Comparison of ENCODE assay signal across 1 cellular context in genomic region chr1:90561926-90562325, GRCh38.
TF ChIP-seq lines count a peak whose summit lies in the region.

No MANE protein-coding gene starts in this region.

TF ChIP-seq in K562, 482 proteins besides CTCF, POLR2A, EP300 and RAD21 (continued from another document):
- TF ChIP-seq, protein P1, sequence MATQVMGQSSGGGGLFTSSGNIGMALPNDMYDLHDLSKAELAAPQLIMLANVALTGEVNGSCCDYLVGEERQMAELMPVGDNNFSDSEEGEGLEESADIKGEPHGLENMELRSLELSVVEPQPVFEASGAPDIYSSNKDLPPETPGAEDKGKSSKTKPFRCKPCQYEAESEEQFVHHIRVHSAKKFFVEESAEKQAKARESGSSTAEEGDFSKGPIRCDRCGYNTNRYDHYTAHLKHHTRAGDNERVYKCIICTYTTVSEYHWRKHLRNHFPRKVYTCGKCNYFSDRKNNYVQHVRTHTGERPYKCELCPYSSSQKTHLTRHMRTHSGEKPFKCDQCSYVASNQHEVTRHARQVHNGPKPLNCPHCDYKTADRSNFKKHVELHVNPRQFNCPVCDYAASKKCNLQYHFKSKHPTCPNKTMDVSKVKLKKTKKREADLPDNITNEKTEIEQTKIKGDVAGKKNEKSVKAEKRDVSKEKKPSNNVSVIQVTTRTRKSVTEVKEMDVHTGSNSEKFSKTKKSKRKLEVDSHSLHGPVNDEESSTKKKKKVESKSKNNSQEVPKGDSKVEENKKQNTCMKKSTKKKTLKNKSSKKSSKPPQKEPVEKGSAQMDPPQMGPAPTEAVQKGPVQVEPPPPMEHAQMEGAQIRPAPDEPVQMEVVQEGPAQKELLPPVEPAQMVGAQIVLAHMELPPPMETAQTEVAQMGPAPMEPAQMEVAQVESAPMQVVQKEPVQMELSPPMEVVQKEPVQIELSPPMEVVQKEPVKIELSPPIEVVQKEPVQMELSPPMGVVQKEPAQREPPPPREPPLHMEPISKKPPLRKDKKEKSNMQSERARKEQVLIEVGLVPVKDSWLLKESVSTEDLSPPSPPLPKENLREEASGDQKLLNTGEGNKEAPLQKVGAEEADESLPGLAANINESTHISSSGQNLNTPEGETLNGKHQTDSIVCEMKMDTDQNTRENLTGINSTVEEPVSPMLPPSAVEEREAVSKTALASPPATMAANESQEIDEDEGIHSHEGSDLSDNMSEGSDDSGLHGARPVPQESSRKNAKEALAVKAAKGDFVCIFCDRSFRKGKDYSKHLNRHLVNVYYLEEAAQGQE (CRISPR knock-in tag; IDR thresholded peaks at IDR 0.05; ENCODE audit: low read depth): no peak
- TF ChIP-seq PTRF (tag; IDR thresholded peaks at IDR 0.05) (no peak), PHF21A (IDR thresholded peaks at IDR 0.05; ENCODE audit: borderline replicate concordance, low read depth) (no peak), NR4A1 (CRISPR knock-in tag; IDR thresholded peaks at IDR 0.05) (no peak), NR4A1 (tag; IDR thresholded peaks at IDR 0.05) (no peak), TFE3 (CRISPR knock-in tag; IDR thresholded peaks at IDR 0.05) (no peak), ZNF57 (CRISPR knock-in tag; IDR thresholded peaks at IDR 0.05) (no peak), HNRNPL (IDR thresholded peaks at IDR 0.05; ENCODE audit: low read depth, low read length) (no peak)
